ENCODE assay signal across 8 cellular contexts in genomic region chr4:182808673-182809416, GRCh38.
DNase-seq lines count a peak whose midpoint lies in the region; ATAC-seq and TF ChIP-seq lines count a peak whose summit lies in the region.

No MANE protein-coding gene starts in this region.

- H3K27me3 ChIP-seq in ovary: no peaks in the 10 kb centered on the region
- H3K27me3 ChIP-seq in upper lobe of right lung: peaks cover 7% of the 10 kb centered on the region

- peaks cover 19% of the 10 kb centered on the region for H3K4me1 Mint-ChIP-seq in activated naive CD4-positive, alpha-beta T cell treated with anti-CD3 and anti-CD28 coated beads, Interleukin-2, amount 10 ng/mL, durations not matched to agents 7 days and 5 days

- peak; percentile 89 for ATAC-seq in GM18517 (IDR thresholded peaks at IDR 0.05; ENCODE audit: unreplicated experiment)
- peak; percentile 79 for ATAC-seq in HG02642 (IDR thresholded peaks at IDR 0.05; ENCODE audit: poor library complexity, unreplicated experiment)
- no peak for ATAC-seq in upper lobe of right lung

- peaks cover 20% of the 10 kb centered on the region for H3K27me3 Mint-ChIP-seq in activated naive CD4-positive, alpha-beta T cell treated with anti-CD3 and anti-CD28 coated beads, Interleukin-2, amount 10 ng/mL, durations not matched to agents 7 days and 5 days

- H3K4me3 ChIP-seq in ovary: no peak overlapping the region
- H3K4me3 ChIP-seq in upper lobe of right lung: no peak overlapping the region

- peaks cover 31% of the 10 kb centered on the region for H3K9me3 Mint-ChIP-seq in activated naive CD4-positive, alpha-beta T cell treated with anti-CD3 and anti-CD28 coated beads, Interleukin-2, amount 10 ng/mL, durations not matched to agents 7 days and 5 days

- peak overlapping the region; percentile 71 for H3K27ac Mint-ChIP-seq in activated naive CD4-positive, alpha-beta T cell treated with anti-CD3 and anti-CD28 coated beads, Interleukin-2, amount 10 ng/mL, durations not matched to agents 7 days and 5 days

- no peaks in the 10 kb centered on the region for H3K36me3 Mint-ChIP-seq in activated naive CD4-positive, alpha-beta T cell treated with anti-CD3 and anti-CD28 coated beads, Interleukin-2, amount 10 ng/mL, durations not matched to agents 7 days and 5 days

- TF ChIP-seq EP300 in ovary (IDR thresholded peaks at IDR 0.05): no peak

- H3K9me3 ChIP-seq in ovary (no peaks in the 10 kb centered on the region), upper lobe of right lung (no peaks in the 10 kb centered on the region)

- no peaks in the 10 kb centered on the region for H3K36me3 ChIP-seq in ovary
- no peaks in the 10 kb centered on the region for H3K36me3 ChIP-seq in upper lobe of right lung

- H3K4me3 Mint-ChIP-seq in activated naive CD4-positive, alpha-beta T cell treated with anti-CD3 and anti-CD28 coated beads, Interleukin-2, amount 10 ng/mL, durations not matched to agents 7 days and 5 days: no peak overlapping the region

- no peaks in the 10 kb centered on the region for H3K4me1 ChIP-seq in ovary (ENCODE audit: insufficient read depth)
- H3K4me1 ChIP-seq in upper lobe of right lung: no peaks in the 10 kb centered on the region

- 83 to 87% (median 86%) methylated on average over 25 of the region's 25 CpGs for WGBS in ovary, 3 donors

- H3K27ac ChIP-seq in ovary (no peak overlapping the region), upper lobe of right lung (no peak overlapping the region)

- no peak for TF ChIP-seq POLR2A in ovary (IDR thresholded peaks at IDR 0.05)

- intact Hi-C loops in ovary (cut with DNase I) (loop anchor here in 1 of 4 donors (10.0 kb wide), 2 partner anchors 314 to 1664 kb away; no protein-coding TSS in a partner anchor), upper lobe of right lung (cut with DNase I) (no loop called here)

- DNase-seq in NOMO-1 treated with dmso at 0.1 percent for 144 hours (lab: John Stamatoyannopoulos, UW; ENCODE audit: unreplicated experiment) (peak; percentile 73), ovary (no peak), NCI-H1092 (lab: John Stamatoyannopoulos, UW) (no peak), upper lobe of right lung (no peak)
- peak; percentile 72 for DNase-seq in activated naive CD4-positive, alpha-beta T cell treated with anti-CD3 and anti-CD28 coated beads, Interleukin-2, amount 10 ng/mL, durations not matched to agents 7 days and 5 days
- peak; percentile 24 to 34 for DNase-seq in stimulated activated CD8-positive, alpha-beta memory T cell treated with anti-CD3 and anti-CD28 coated beads, Interleukin-7, amount 100 ng/mL, for 4 hours (ENCODE audit: low read depth in 2 of 2)

- CTCF ChIA-PET in activated naive CD4-positive, alpha-beta T cell treated with anti-CD3 and anti-CD28 coated beads, Interleukin-2, amount 10 ng/mL, durations not matched to agents 7 days and 5 days (lab: Charles Lee): no interaction called here

- TF ChIP-seq CTCF in ovary (IDR thresholded peaks at IDR 0.05): no peak
- no peak for TF ChIP-seq CTCF in upper lobe of right lung (IDR thresholded peaks at IDR 0.05)

Comparison
In these comparisons a context has a peak if more than half of its experiments do, and no peak if none do; other contexts are left out.
1. DNase-seq: peak in NOMO-1 treated with dmso at 0.1 percent for 144 hours (single experiment), activated naive CD4-positive, alpha-beta T cell treated with anti-CD3 and anti-CD28 coated beads, Interleukin-2, amount 10 ng/mL, durations not matched to agents 7 days and 5 days (single experiment) and stimulated activated CD8-positive, alpha-beta memory T cell treated with anti-CD3 and anti-CD28 coated beads, Interleukin-7, amount 100 ng/mL, for 4 hours (2 of 2); none in ovary (0 of 5), NCI-H1092 (single experiment) and upper lobe of right lung (single experiment).